Comparison of ENCODE assay signal across 23 cellular contexts in the genomic region with DNA sequence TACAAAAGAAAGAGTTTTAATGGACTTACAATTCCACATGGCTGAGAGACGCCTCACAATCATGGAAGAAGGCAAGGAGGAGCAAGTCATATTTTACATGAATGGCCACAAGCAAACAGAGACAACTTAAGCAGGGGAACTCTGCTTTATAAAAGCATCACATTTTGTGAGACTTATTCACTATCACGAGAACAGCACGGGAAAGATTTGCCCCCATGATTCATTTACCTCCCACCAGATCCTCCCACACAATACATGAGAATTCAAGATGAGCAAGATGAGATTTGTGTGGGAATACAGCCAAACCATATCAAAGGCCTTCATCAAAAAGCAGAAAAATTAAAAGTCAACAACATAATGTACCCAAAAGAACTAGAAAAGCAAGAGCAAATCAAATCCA.
DNase-seq lines count a peak whose midpoint lies in the region; ATAC-seq and TF ChIP-seq lines count a peak whose summit lies in the region.
"Had no signal": no experiment of that assay in that cellular context is flagged by ENCODE, and none has a peak within 500 bp of the region (broad histone marks: within the 10 kb centered on the region; RNA-seq: fewer than 3 reads in every experiment).

No MANE protein-coding gene starts in this region.

- H3K36me3 ChIP-seq in endodermal cell (ENCODE audit: control insufficient read depth, insufficient read depth, low read length), result peaks cover 32% of the 10 kb centered on the region
- no peaks in the 10 kb centered on the region for H3K36me3 ChIP-seq in GM23248 (ENCODE audit: low read depth)
- H3K36me3 ChIP-seq in mammary epithelial cell (ENCODE audit: insufficient read depth, low read length), result no peaks in the 10 kb centered on the region
- H3K36me3 ChIP-seq in body of pancreas (replicated peaks in 1 of 2; ENCODE audit: insufficient read depth in 1 of 2, low read depth in 2 of 2), result no peaks in the 10 kb centered on the region
- H3K36me3 ChIP-seq: BE2C, BLaER1 had no signal

- H3K27me3 Mint-ChIP-seq in endodermal cell (ENCODE audit: insufficient read depth), result no peaks in the 10 kb centered on the region
- H3K27me3 Mint-ChIP-seq: CD4-positive, alpha-beta memory T cell; CD4-positive, CD25-positive, alpha-beta regulatory T cell; CD8-positive, alpha-beta memory T cell had no signal

- H3K79me2 ChIP-seq in GM23248 (ENCODE audit: insufficient read depth) (no peaks in the 10 kb centered on the region), mammary epithelial cell (ENCODE audit: insufficient read depth, low read length) (no peaks in the 10 kb centered on the region)

- in situ Hi-C loops in GM23248 (cut with MboI), result no loop called here
- in situ Hi-C loops in mammary epithelial cell (cut with MboI; ENCODE audit: low sequenced_read_pairs in 2 of 2), result no loop called here

- H3K4me2 ChIP-seq in GM23248 (ENCODE audit: unreplicated experiment) (no peak overlapping the region), mammary epithelial cell (ENCODE audit: insufficient read depth, low read depth, low read length) (no peak overlapping the region)
- H3K4me2 ChIP-seq: BLaER1 had no signal

- H3K36me3 Mint-ChIP-seq in endodermal cell (ENCODE audit: low read depth), result peaks cover 54% of the 10 kb centered on the region
- H3K36me3 Mint-ChIP-seq: CD14-positive monocyte; CD4-positive, alpha-beta memory T cell; CD4-positive, CD25-positive, alpha-beta regulatory T cell; CD8-positive, alpha-beta memory T cell had no signal

- H3K9ac ChIP-seq in endodermal cell (ENCODE audit: extremely low read depth, low read length, poor library complexity, severe bottlenecking), result no peak overlapping the region
- H3K9ac ChIP-seq in GM23248, result no peak overlapping the region
- H3K9ac ChIP-seq in mammary epithelial cell (ENCODE audit: insufficient read depth, low read length), result no peak overlapping the region
- H3K9ac ChIP-seq: BLaER1 had no signal

- no peak overlapping the region for H2AFZ ChIP-seq in GM23248
- H2AFZ ChIP-seq in mammary epithelial cell (ENCODE audit: low read depth, low read length), result no peak overlapping the region

- peaks cover 20% of the 10 kb centered on the region for H3K4me1 Mint-ChIP-seq in endodermal cell
- H3K4me1 Mint-ChIP-seq: CD14-positive monocyte; CD4-positive, alpha-beta memory T cell; CD4-positive, CD25-positive, alpha-beta regulatory T cell; CD8-positive, alpha-beta memory T cell had no signal

- H3K4me1 ChIP-seq in endodermal cell (ENCODE audit: control insufficient read depth, insufficient read depth, low read length) (no peaks in the 10 kb centered on the region), GM23248 (ENCODE audit: insufficient read depth) (no peaks in the 10 kb centered on the region), mammary epithelial cell (ENCODE audit: insufficient read depth, low read length) (no peaks in the 10 kb centered on the region), body of pancreas (no peaks in the 10 kb centered on the region)
- H3K4me1 ChIP-seq: BE2C, BLaER1 had no signal

- no peak overlapping the region for H3K27ac Mint-ChIP-seq in endodermal cell
- H3K27ac Mint-ChIP-seq: CD14-positive monocyte; CD4-positive, alpha-beta memory T cell; CD8-positive, alpha-beta memory T cell had no signal

- H3K9me3 Mint-ChIP-seq in endodermal cell, result peaks cover 85% of the 10 kb centered on the region

- no peak overlapping the region for H3K27ac ChIP-seq in endodermal cell (ENCODE audit: low read depth, low read length)
- no peak overlapping the region for H3K27ac ChIP-seq in GM23248
- no peak overlapping the region for H3K27ac ChIP-seq in mammary epithelial cell (ENCODE audit: insufficient read depth, low read depth, low read length)
- H3K27ac ChIP-seq in body of pancreas, result no peak overlapping the region
- H3K27ac ChIP-seq: BLaER1 had no signal

- dilution Hi-C loops in mammary epithelial cell (cut with HindIII; ENCODE audit: low sequenced_read_pairs), result no loop called here

- DNase-seq in RPMI7951 (ENCODE audit: low read depth) (peak; percentile 14), endodermal cell (no peak), GM23248 (no peak), mammary epithelial cell (no peak), body of pancreas (no peak)
- DNase-seq: 8988T; ACHN; BE2C; C1 segment of cervical spinal cord; CD4-positive, alpha-beta memory T cell; CD4-positive, CD25-positive, alpha-beta regulatory T cell; CD8-positive, alpha-beta memory T cell; COR-L47; DMS 273 treated with DMSO at 0.1 percent for 48 hours; DMS153; DMS53; DMS79; DND-41; EL; GDM1 had no signal

- H4K20me1 ChIP-seq in GM23248 (ENCODE audit: insufficient read depth) (no peaks in the 10 kb centered on the region), mammary epithelial cell (ENCODE audit: insufficient read depth, low read length) (no peaks in the 10 kb centered on the region)
- H4K20me1 ChIP-seq: BLaER1 had no signal

- TF ChIP-seq CTCF in endodermal cell (conservative IDR thresholded peaks at IDR 0.05) (no peak), mammary epithelial cell (conservative IDR thresholded peaks at IDR 0.05 in 1 of 2, IDR thresholded peaks at IDR 0.05 in 1 of 2; ENCODE audit: extremely low read depth in 1 of 2, insufficient read depth in 1 of 2, low read depth in 1 of 2, low read length in 2 of 2) (no peak), body of pancreas (IDR thresholded peaks at IDR 0.05) (no peak)

- no peak overlapping the region for H3K4me3 Mint-ChIP-seq in endodermal cell
- H3K4me3 Mint-ChIP-seq: CD14-positive monocyte; CD4-positive, alpha-beta memory T cell; CD4-positive, CD25-positive, alpha-beta regulatory T cell; CD8-positive, alpha-beta memory T cell had no signal

- TF ChIP-seq POLR2A in body of pancreas (IDR thresholded peaks at IDR 0.05), result no peak

- H3K9me3 ChIP-seq in endodermal cell (ENCODE audit: control insufficient read depth, low read length), result peaks cover 72% of the 10 kb centered on the region
- no peaks in the 10 kb centered on the region for H3K9me3 ChIP-seq in GM23248 (ENCODE audit: low read depth)
- H3K9me3 ChIP-seq in mammary epithelial cell (replicated peaks; ENCODE audit: insufficient read depth, low read length), result peaks cover 3% of the 10 kb centered on the region
- no peaks in the 10 kb centered on the region for H3K9me3 ChIP-seq in body of pancreas
- H3K9me3 ChIP-seq: BE2C had no signal

- CTCF ChIA-PET in mammary epithelial cell (lab: Charles Lee; ENCODE audit: low non-redundant PET), result no interaction called here

- H3F3A ChIP-seq in GM23248 (ENCODE audit: insufficient read depth), result no peaks in the 10 kb centered on the region

- no peaks in the 10 kb centered on the region for H3K9me2 ChIP-seq in GM23248 (ENCODE audit: insufficient read depth)

- intact Hi-C loops in mammary epithelial cell (cut with micrococcal nuclease) (no loop called here), body of pancreas (cut with DNase I) (no loop called here)

- H3K27me3 ChIP-seq in endodermal cell (ENCODE audit: control insufficient read depth, insufficient read depth, low read length, poor library complexity, severe bottlenecking) (no peaks in the 10 kb centered on the region), GM23248 (replicated peaks; ENCODE audit: insufficient read depth) (no peaks in the 10 kb centered on the region), mammary epithelial cell (ENCODE audit: insufficient read depth, low read length) (no peaks in the 10 kb centered on the region), body of pancreas (no peaks in the 10 kb centered on the region)
- H3K27me3 ChIP-seq: BE2C, BLaER1 had no signal

- ATAC-seq in body of pancreas, result no peak
- ATAC-seq: GM12878 had no signal

- WGBS in endodermal cell (ENCODE audit: insufficient coverage in 1 of 2, insufficient read length in 1 of 2), 2 experiments, result 94 to 100% methylated on average over 1 to 3 of the region's 3 CpGs
- WGBS in GM23248 (ENCODE audit: low coverage in 1 of 2, low lambda C conversion rate in 2 of 2, missing lambda C conversion rate in 2 of 2), 2 experiments, result 26 to 30% methylated on average over 3 of the region's 3 CpGs
- WGBS in mammary epithelial cell (ENCODE audit: low coverage, missing lambda C conversion rate), result 23% methylated on average over 3 of the region's 3 CpGs
- WGBS in body of pancreas, 2 donors, result 60 to 65% methylated on average over 3 of the region's 3 CpGs

- peak overlapping the region; percentile 85 for H3K4me3 ChIP-seq in endodermal cell (ENCODE audit: low read length)
- H3K4me3 ChIP-seq in GM23248, result no peak overlapping the region
- no peak overlapping the region for H3K4me3 ChIP-seq in mammary epithelial cell (replicated peaks in 1 of 3; ENCODE audit: insufficient read depth in 1 of 3, low read depth in 2 of 3, low read length in 3 of 3)
- no peak overlapping the region for H3K4me3 ChIP-seq in body of pancreas
- H3K4me3 ChIP-seq: BLaER1, GM12878 had no signal

- no TSS peak for BruUV-seq in mammary epithelial cell (replicated peaks; lab: Mats Ljungman, UMichigan)
